In the genomic region with DNA sequence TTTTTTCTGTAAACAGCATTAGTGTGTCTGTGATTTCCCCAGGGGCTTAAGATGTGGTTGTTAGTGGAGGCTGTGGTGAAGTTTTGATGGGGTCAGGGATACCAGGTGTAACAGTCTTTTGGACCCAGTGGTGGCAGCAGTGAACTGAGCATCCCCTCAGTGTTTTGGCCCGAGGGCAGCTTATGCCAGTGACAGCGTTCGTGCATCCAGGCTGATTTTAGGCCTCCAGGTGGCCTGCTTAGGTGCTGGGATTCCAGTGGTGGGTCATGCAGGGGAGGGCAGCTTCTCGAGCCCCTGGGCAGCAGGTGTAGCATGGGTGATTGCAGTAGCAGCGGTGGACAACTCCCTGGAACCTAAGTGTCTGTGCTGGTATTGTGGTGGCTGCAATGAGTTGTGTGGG, we compare ENCODE assay signal across 1 cellular context.
TF ChIP-seq lines count a peak whose summit lies in the region.

No MANE protein-coding gene starts in this region.

TF ChIP-seq in K562, 482 proteins besides CTCF, POLR2A, EP300 and RAD21:
- no peak for TF ChIP-seq HCFC1 (IDR thresholded peaks at IDR 0.05; ENCODE audit: low read depth, low read length)
- no peak for TF ChIP-seq ZNF79 (CRISPR knock-in tag; IDR thresholded peaks at IDR 0.05; ENCODE audit: low read depth)
- TF ChIP-seq, protein P1, sequence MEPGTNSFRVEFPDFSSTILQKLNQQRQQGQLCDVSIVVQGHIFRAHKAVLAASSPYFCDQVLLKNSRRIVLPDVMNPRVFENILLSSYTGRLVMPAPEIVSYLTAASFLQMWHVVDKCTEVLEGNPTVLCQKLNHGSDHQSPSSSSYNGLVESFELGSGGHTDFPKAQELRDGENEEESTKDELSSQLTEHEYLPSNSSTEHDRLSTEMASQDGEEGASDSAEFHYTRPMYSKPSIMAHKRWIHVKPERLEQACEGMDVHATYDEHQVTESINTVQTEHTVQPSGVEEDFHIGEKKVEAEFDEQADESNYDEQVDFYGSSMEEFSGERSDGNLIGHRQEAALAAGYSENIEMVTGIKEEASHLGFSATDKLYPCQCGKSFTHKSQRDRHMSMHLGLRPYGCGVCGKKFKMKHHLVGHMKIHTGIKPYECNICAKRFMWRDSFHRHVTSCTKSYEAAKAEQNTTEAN (CRISPR knock-in tag; IDR thresholded peaks at IDR 0.05) = no peak
- TF ChIP-seq, protein P2, sequence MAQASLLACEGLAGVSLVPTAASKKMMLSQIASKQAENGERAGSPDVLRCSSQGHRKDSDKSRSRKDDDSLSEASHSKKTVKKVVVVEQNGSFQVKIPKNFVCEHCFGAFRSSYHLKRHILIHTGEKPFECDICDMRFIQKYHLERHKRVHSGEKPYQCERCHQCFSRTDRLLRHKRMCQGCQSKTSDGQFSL (CRISPR knock-in tag; IDR thresholded peaks at IDR 0.05) = no peak
- TF ChIP-seq, protein P2 (tag; IDR thresholded peaks at IDR 0.05) = no peak
- TF ChIP-seq ZNF583 (CRISPR knock-in tag; IDR thresholded peaks at IDR 0.05) = no peak
- TF ChIP-seq MCM2 (IDR thresholded peaks at IDR 0.05; ENCODE audit: low read depth) = no peak
- no peak for TF ChIP-seq CSDE1 (IDR thresholded peaks at IDR 0.05)
- TF ChIP-seq CREBBP (IDR thresholded peaks at IDR 0.05; ENCODE audit: low read depth, low read length) = no peak
- TF ChIP-seq POLR2AphosphoS2 (IDR thresholded peaks at IDR 0.05; ENCODE audit: low read length) = no peak
- TF ChIP-seq GATAD2B (IDR thresholded peaks at IDR 0.05; ENCODE audit: borderline replicate concordance) = no peak
- TF ChIP-seq, protein P3, sequence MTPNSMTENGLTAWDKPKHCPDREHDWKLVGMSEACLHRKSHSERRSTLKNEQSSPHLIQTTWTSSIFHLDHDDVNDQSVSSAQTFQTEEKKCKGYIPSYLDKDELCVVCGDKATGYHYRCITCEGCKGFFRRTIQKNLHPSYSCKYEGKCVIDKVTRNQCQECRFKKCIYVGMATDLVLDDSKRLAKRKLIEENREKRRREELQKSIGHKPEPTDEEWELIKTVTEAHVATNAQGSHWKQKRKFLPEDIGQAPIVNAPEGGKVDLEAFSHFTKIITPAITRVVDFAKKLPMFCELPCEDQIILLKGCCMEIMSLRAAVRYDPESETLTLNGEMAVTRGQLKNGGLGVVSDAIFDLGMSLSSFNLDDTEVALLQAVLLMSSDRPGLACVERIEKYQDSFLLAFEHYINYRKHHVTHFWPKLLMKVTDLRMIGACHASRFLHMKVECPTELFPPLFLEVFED (CRISPR knock-in tag; conservative IDR thresholded peaks at IDR 0.05) = no peak
- TF ChIP-seq MAFF (IDR thresholded peaks at IDR 0.05; ENCODE audit: low read length) = no peak
- TF ChIP-seq, protein P4, sequence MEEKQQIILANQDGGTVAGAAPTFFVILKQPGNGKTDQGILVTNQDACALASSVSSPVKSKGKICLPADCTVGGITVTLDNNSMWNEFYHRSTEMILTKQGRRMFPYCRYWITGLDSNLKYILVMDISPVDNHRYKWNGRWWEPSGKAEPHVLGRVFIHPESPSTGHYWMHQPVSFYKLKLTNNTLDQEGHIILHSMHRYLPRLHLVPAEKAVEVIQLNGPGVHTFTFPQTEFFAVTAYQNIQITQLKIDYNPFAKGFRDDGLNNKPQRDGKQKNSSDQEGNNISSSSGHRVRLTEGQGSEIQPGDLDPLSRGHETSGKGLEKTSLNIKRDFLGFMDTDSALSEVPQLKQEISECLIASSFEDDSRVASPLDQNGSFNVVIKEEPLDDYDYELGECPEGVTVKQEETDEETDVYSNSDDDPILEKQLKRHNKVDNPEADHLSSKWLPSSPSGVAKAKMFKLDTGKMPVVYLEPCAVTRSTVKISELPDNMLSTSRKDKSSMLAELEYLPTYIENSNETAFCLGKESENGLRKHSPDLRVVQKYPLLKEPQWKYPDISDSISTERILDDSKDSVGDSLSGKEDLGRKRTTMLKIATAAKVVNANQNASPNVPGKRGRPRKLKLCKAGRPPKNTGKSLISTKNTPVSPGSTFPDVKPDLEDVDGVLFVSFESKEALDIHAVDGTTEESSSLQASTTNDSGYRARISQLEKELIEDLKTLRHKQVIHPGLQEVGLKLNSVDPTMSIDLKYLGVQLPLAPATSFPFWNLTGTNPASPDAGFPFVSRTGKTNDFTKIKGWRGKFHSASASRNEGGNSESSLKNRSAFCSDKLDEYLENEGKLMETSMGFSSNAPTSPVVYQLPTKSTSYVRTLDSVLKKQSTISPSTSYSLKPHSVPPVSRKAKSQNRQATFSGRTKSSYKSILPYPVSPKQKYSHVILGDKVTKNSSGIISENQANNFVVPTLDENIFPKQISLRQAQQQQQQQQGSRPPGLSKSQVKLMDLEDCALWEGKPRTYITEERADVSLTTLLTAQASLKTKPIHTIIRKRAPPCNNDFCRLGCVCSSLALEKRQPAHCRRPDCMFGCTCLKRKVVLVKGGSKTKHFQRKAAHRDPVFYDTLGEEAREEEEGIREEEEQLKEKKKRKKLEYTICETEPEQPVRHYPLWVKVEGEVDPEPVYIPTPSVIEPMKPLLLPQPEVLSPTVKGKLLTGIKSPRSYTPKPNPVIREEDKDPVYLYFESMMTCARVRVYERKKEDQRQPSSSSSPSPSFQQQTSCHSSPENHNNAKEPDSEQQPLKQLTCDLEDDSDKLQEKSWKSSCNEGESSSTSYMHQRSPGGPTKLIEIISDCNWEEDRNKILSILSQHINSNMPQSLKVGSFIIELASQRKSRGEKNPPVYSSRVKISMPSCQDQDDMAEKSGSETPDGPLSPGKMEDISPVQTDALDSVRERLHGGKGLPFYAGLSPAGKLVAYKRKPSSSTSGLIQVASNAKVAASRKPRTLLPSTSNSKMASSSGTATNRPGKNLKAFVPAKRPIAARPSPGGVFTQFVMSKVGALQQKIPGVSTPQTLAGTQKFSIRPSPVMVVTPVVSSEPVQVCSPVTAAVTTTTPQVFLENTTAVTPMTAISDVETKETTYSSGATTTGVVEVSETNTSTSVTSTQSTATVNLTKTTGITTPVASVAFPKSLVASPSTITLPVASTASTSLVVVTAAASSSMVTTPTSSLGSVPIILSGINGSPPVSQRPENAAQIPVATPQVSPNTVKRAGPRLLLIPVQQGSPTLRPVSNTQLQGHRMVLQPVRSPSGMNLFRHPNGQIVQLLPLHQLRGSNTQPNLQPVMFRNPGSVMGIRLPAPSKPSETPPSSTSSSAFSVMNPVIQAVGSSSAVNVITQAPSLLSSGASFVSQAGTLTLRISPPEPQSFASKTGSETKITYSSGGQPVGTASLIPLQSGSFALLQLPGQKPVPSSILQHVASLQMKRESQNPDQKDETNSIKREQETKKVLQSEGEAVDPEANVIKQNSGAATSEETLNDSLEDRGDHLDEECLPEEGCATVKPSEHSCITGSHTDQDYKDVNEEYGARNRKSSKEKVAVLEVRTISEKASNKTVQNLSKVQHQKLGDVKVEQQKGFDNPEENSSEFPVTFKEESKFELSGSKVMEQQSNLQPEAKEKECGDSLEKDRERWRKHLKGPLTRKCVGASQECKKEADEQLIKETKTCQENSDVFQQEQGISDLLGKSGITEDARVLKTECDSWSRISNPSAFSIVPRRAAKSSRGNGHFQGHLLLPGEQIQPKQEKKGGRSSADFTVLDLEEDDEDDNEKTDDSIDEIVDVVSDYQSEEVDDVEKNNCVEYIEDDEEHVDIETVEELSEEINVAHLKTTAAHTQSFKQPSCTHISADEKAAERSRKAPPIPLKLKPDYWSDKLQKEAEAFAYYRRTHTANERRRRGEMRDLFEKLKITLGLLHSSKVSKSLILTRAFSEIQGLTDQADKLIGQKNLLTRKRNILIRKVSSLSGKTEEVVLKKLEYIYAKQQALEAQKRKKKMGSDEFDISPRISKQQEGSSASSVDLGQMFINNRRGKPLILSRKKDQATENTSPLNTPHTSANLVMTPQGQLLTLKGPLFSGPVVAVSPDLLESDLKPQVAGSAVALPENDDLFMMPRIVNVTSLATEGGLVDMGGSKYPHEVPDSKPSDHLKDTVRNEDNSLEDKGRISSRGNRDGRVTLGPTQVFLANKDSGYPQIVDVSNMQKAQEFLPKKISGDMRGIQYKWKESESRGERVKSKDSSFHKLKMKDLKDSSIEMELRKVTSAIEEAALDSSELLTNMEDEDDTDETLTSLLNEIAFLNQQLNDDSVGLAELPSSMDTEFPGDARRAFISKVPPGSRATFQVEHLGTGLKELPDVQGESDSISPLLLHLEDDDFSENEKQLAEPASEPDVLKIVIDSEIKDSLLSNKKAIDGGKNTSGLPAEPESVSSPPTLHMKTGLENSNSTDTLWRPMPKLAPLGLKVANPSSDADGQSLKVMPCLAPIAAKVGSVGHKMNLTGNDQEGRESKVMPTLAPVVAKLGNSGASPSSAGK (IDR thresholded peaks at IDR 0.05) = no peak
